Comparison of ENCODE assay signal across 15 cellular contexts in genomic region chr6:88920777-88921728, GRCh38. TPM values are rescaled to one million over a fixed set of nuclear protein-coding genes. Genes with fewer than 3 reads are reported as not detected.
DNase-seq lines count a peak whose midpoint lies in the region; ATAC-seq lines count a peak whose summit lies in the region.
"Had no signal": no experiment of that assay in that cellular context is flagged by ENCODE, and none has a peak within 500 bp of the region (broad histone marks: within the 10 kb centered on the region; RNA-seq: fewer than 3 reads in every experiment).

No MANE protein-coding gene starts in this region.

- CTCF ChIA-PET in activated naive CD4-positive, alpha-beta T cell treated with anti-CD3 and anti-CD28 coated beads for 36 hours (lab: Charles Lee): interaction anchor here (0.6 kb wide), 1 partner anchor 268 kb away, joined by 3 read pairs; no protein-coding TSS in a partner anchor

- H3K9me3 Mint-ChIP-seq in activated naive CD4-positive, alpha-beta T cell treated with anti-CD3 and anti-CD28 coated beads for 36 hours: no peaks in the 10 kb centered on the region
- H3K9me3 Mint-ChIP-seq: CD8-positive, alpha-beta memory T cell; IgD-negative memory B cell had no signal

- H3K27ac ChIP-seq in aorta (ENCODE audit: low read depth in 1 of 2, low read length in 2 of 2): no peak overlapping the region
- H3K27ac ChIP-seq: A549 had no signal

- no peak overlapping the region for H3K4me3 Mint-ChIP-seq in activated naive CD4-positive, alpha-beta T cell treated with anti-CD3 and anti-CD28 coated beads for 36 hours
- H3K4me3 Mint-ChIP-seq: CD14-positive monocyte; CD8-positive, alpha-beta memory T cell; IgD-negative memory B cell had no signal

- H3K4me1 ChIP-seq in adipocyte (ENCODE audit: control insufficient read depth, insufficient read depth, low read length) (no peaks in the 10 kb centered on the region), aorta (ENCODE audit: control insufficient read depth in 1 of 2, insufficient read depth in 2 of 2, low read length in 2 of 2) (no peaks in the 10 kb centered on the region)
- H3K4me1 ChIP-seq: A549, HAP-1 had no signal

- H3K4me3 ChIP-seq in adipocyte (ENCODE audit: low read length) (no peak overlapping the region), aorta (ENCODE audit: low read length in 2 of 2) (no peak overlapping the region)
- H3K4me3 ChIP-seq: A549, HAP-1 had no signal

- H3K27me3 ChIP-seq in adipocyte (replicated peaks; ENCODE audit: control insufficient read depth, insufficient read depth, low read length) (no peaks in the 10 kb centered on the region), aorta (ENCODE audit: control insufficient read depth in 1 of 2, insufficient read depth in 2 of 2, low read length in 1 of 2) (no peaks in the 10 kb centered on the region)

- 35 to 56% methylated on average over 1 of the region's 1 CpG for WGBS in aorta, 2 donors

- no peak overlapping the region for H3K9ac ChIP-seq in adipocyte (ENCODE audit: low read length)

- intact Hi-C loops in activated naive CD4-positive, alpha-beta T cell treated with anti-CD3 and anti-CD28 coated beads for 36 hours (cut with micrococcal nuclease): no loop called here
- intact Hi-C loops in aorta (cut with DNase I): no loop called here

- DNase-seq in GM03348 (ENCODE audit: low spot score) (peak; percentile 39), OCI-M1 (lab: John Stamatoyannopoulos, UW) (peak; percentile 51), adipocyte (ENCODE audit: low read depth) (peak; percentile 75), left lobe of liver (ENCODE audit: low spot score) (no peak), aorta (no peak)
- DNase-seq in activated naive CD4-positive, alpha-beta T cell treated with anti-CD3 and anti-CD28 coated beads for 36 hours: no peak
- DNase-seq: Caco-2; CD8-positive, alpha-beta memory T cell; DND-41; GDM1 had no signal

- H3K4me1 Mint-ChIP-seq in activated naive CD4-positive, alpha-beta T cell treated with anti-CD3 and anti-CD28 coated beads for 36 hours (ENCODE audit: low read depth): peaks cover 11% of the 10 kb centered on the region

- H3K36me3 ChIP-seq in adipocyte (ENCODE audit: control insufficient read depth, insufficient read depth, low read length, severe bottlenecking): peaks cover 10% of the 10 kb centered on the region
- H3K36me3 ChIP-seq in aorta (ENCODE audit: control insufficient read depth in 1 of 2, insufficient read depth in 2 of 2, low read length in 1 of 2): no peaks in the 10 kb centered on the region

- no peaks in the 10 kb centered on the region for H3K27me3 Mint-ChIP-seq in activated naive CD4-positive, alpha-beta T cell treated with anti-CD3 and anti-CD28 coated beads for 36 hours (ENCODE audit: low read depth)
- H3K27me3 Mint-ChIP-seq: CD8-positive, alpha-beta memory T cell; IgD-negative memory B cell had no signal

- ATAC-seq in left lobe of liver (peak; percentile 76), GM19324 (IDR thresholded peaks at IDR 0.05; ENCODE audit: low FRiP score, unreplicated experiment) (no peak), aorta (ENCODE audit: low FRiP score) (no peak)
- ATAC-seq: A549 had no signal

- H3K9me3 ChIP-seq in adipocyte (ENCODE audit: control insufficient read depth, low read length) (no peaks in the 10 kb centered on the region), aorta (ENCODE audit: control insufficient read depth, low read length) (no peaks in the 10 kb centered on the region)
- H3K9me3 ChIP-seq: A549, Caco-2, HAP-1 had no signal

- peaks cover 20% of the 10 kb centered on the region for H3K36me3 Mint-ChIP-seq in activated naive CD4-positive, alpha-beta T cell treated with anti-CD3 and anti-CD28 coated beads for 36 hours (ENCODE audit: low read depth)

- no peak overlapping the region for H3K27ac Mint-ChIP-seq in activated naive CD4-positive, alpha-beta T cell treated with anti-CD3 and anti-CD28 coated beads for 36 hours
- H3K27ac Mint-ChIP-seq: CD8-positive, alpha-beta memory T cell; IgD-negative memory B cell had no signal

RNA-seq across cellular contexts. Expression of gene RNGTT, which starts 42.4 kb away (rescaled TPM):
- total RNA-seq in left lobe of liver: 6.1 TPM
- 10 to 100 TPM; 21.7 to 23.5 TPM for total RNA-seq in activated naive CD4-positive, alpha-beta T cell treated with anti-CD3 and anti-CD28 coated beads for 36 hours
- 10 to 100 TPM; 12.8 to 15.5 TPM for total RNA-seq in aorta
- 1 to 10 TPM; 4.1 to 7.0 TPM for polyA plus RNA-seq in aorta

Comparison
In these comparisons a context has a peak if more than half of its experiments do, and no peak if none do; other contexts are left out.
1. DNase-seq: peak in GM03348 (single experiment), OCI-M1 (single experiment) and adipocyte (single experiment); none in left lobe of liver (single experiment), activated naive CD4-positive, alpha-beta T cell treated with anti-CD3 and anti-CD28 coated beads for 36 hours (single experiment) and aorta (0 of 2).